ENCODE assay signal across 1 cellular context in the genomic region with DNA sequence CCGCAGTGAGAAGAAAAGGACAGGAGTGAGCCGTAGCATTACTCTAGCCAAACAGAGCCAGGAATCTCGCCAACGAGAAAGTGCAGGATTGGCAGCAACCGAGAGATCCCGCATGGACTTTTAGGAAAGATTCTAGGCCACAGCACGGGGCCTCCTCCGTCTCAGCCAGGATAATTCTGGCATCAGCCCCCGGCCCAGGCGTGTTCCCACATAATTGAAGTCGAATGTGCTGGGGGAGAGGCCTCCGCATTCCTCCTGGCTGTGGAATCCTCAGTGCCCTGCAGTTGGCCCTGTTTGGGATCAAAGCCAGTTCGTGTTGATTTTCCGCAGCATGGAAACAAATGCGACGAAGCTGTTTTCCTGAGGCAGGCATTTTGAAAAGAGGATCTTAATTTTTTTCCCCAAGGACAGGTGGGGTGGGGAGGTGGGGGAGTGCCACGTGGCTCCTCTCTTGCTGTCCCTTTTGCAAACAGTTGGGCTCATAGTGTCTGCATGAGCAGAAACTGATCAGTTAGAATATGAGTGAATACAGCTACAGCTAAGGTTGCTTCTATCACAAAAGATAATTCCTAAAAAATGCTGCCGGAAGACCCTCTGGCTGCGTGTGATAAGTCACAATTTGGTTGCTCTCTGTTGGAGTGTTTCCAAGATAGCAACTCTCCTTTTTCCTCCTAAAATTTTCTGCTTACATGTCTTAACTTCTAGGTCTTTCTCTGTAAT.
TF ChIP-seq lines count a peak whose summit lies in the region.

No MANE protein-coding gene starts in this region.

TF ChIP-seq in HepG2, 621 proteins besides CTCF, POLR2A, EP300 and RAD21 (continues in another document):
- TF ChIP-seq NPAS2 (CRISPR knock-in tag; IDR thresholded peaks at IDR 0.05; ENCODE audit: borderline replicate concordance) (no peak), SALL1 (CRISPR knock-in tag; IDR thresholded peaks at IDR 0.05) (0 out of 2 replicates have a peak, but pooled peaks have one; percentile 15), SNAPC2 (CRISPR knock-in tag; IDR thresholded peaks at IDR 0.05) (no peak), NFYC (CRISPR knock-in tag; IDR thresholded peaks at IDR 0.05) (no peak), MED1 (CRISPR knock-in tag; IDR thresholded peaks at IDR 0.05) (no peak), ZNF468 (CRISPR knock-in tag; IDR thresholded peaks at IDR 0.05) (no peak), NFE2L2 (IDR thresholded peaks at IDR 0.05; ENCODE audit: low read length) (no peak), BRCA1 (CRISPR knock-in tag; IDR thresholded peaks at IDR 0.05) (no peak), SMC3 (IDR thresholded peaks at IDR 0.05; ENCODE audit: low read length) (no peak), SAP130 (CRISPR knock-in tag; IDR thresholded peaks at IDR 0.05; ENCODE audit: low read depth) (peak; percentile 27; the same call in 1 of the 2 replicates), SP2 (CRISPR knock-in tag; IDR thresholded peaks at IDR 0.05) (no peak), ZNF816 (CRISPR knock-in tag; IDR thresholded peaks at IDR 0.05; ENCODE audit: borderline replicate concordance) (no peak), ZNF296 (CRISPR knock-in tag; conservative IDR thresholded peaks at IDR 0.05) (no peak), JUN (CRISPR knock-in tag; IDR thresholded peaks at IDR 0.05) (no peak), ZNF230 (CRISPR knock-in tag; IDR thresholded peaks at IDR 0.05) (no peak), U2AF1 (optimal IDR thresholded peaks at IDR 0.05; ENCODE audit: low read depth, low read length) (no peak), ZNF556 (CRISPR knock-in tag; IDR thresholded peaks at IDR 0.05; ENCODE audit: borderline replicate concordance) (no peak), SMAD9 (CRISPR knock-in tag; IDR thresholded peaks at IDR 0.05) (no peak), YEATS4 (CRISPR knock-in tag; IDR thresholded peaks at IDR 0.05; ENCODE audit: borderline replicate concordance) (peak; percentile 45; the same call in 1 of the 2 replicates), SRY (CRISPR knock-in tag; IDR thresholded peaks at IDR 0.05) (peak; percentile 52; the same call in 1 of the 2 replicates), JDP2 (CRISPR knock-in tag; IDR thresholded peaks at IDR 0.05; ENCODE audit: borderline replicate concordance) (no peak), ZNF557 (CRISPR knock-in tag; IDR thresholded peaks at IDR 0.05) (no peak), CCDC6 (CRISPR knock-in tag; IDR thresholded peaks at IDR 0.05) (no peak), ARID2 (CRISPR knock-in tag; IDR thresholded peaks at IDR 0.05; ENCODE audit: borderline replicate concordance) (0 out of 2 replicates have a peak, but pooled peaks have one; percentile 28), ZNF24 (IDR thresholded peaks at IDR 0.05) (no peak), ZNF20 (CRISPR knock-in tag; IDR thresholded peaks at IDR 0.05) (no peak), CREB1 (IDR thresholded peaks at IDR 0.05) (no peak), CREB1 (CRISPR knock-in tag; IDR thresholded peaks at IDR 0.05) (no peak), DNMT1 (CRISPR knock-in tag; IDR thresholded peaks at IDR 0.05) (no peak), ZFY (CRISPR knock-in tag; IDR thresholded peaks at IDR 0.05) (peak; percentile 61), TCF7 (IDR thresholded peaks at IDR 0.05; ENCODE audit: low read depth) (peak; percentile 48; the same call in 1 of the 2 replicates), ZFP82 (CRISPR knock-in tag; IDR thresholded peaks at IDR 0.05; ENCODE audit: borderline replicate concordance) (no peak), ETS1 (CRISPR knock-in tag; IDR thresholded peaks at IDR 0.05) (no peak), NR2C2 (CRISPR knock-in tag; IDR thresholded peaks at IDR 0.05; ENCODE audit: borderline replicate concordance) (no peak), ZNF17 (CRISPR knock-in tag; IDR thresholded peaks at IDR 0.05) (no peak), RCOR2 (CRISPR knock-in tag; IDR thresholded peaks at IDR 0.05) (no peak), ZBTB42 (CRISPR knock-in tag; IDR thresholded peaks at IDR 0.05) (no peak)
- TF ChIP-seq, protein P1, sequence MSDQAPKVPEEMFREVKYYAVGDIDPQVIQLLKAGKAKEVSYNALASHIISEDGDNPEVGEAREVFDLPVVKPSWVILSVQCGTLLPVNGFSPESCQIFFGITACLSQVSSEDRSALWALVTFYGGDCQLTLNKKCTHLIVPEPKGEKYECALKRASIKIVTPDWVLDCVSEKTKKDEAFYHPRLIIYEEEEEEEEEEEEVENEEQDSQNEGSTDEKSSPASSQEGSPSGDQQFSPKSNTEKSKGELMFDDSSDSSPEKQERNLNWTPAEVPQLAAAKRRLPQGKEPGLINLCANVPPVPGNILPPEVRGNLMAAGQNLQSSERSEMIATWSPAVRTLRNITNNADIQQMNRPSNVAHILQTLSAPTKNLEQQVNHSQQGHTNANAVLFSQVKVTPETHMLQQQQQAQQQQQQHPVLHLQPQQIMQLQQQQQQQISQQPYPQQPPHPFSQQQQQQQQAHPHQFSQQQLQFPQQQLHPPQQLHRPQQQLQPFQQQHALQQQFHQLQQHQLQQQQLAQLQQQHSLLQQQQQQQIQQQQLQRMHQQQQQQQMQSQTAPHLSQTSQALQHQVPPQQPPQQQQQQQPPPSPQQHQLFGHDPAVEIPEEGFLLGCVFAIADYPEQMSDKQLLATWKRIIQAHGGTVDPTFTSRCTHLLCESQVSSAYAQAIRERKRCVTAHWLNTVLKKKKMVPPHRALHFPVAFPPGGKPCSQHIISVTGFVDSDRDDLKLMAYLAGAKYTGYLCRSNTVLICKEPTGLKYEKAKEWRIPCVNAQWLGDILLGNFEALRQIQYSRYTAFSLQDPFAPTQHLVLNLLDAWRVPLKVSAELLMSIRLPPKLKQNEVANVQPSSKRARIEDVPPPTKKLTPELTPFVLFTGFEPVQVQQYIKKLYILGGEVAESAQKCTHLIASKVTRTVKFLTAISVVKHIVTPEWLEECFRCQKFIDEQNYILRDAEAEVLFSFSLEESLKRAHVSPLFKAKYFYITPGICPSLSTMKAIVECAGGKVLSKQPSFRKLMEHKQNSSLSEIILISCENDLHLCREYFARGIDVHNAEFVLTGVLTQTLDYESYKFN (CRISPR knock-in tag; conservative IDR thresholded peaks at IDR 0.05) = 0 out of 2 replicates have a peak, but pooled peaks have one; percentile 22
- TF ChIP-seq, protein P2, sequence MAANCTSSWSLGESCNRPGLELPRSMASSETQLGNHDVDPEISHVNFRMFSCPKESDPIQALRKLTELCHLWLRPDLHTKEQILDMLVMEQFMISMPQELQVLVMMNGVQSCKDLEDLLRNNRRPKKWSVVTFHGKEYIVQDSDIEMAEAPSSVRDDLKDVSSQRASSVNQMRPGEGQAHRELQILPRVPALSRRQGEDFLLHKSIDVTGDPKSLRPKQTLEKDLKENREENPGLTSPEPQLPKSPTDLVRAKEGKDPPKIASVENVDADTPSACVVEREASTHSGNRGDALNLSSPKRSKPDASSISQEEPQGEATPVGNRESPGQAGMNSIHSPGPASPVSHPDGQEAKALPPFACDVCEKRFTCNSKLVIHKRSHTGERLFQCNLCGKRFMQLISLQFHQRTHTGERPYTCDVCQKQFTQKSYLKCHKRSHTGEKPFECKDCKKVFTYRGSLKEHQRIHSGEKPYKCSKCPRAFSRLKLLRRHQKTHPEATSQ (CRISPR knock-in tag; IDR thresholded peaks at IDR 0.05; ENCODE audit: borderline replicate concordance) = no peak
- TF ChIP-seq, protein P3, sequence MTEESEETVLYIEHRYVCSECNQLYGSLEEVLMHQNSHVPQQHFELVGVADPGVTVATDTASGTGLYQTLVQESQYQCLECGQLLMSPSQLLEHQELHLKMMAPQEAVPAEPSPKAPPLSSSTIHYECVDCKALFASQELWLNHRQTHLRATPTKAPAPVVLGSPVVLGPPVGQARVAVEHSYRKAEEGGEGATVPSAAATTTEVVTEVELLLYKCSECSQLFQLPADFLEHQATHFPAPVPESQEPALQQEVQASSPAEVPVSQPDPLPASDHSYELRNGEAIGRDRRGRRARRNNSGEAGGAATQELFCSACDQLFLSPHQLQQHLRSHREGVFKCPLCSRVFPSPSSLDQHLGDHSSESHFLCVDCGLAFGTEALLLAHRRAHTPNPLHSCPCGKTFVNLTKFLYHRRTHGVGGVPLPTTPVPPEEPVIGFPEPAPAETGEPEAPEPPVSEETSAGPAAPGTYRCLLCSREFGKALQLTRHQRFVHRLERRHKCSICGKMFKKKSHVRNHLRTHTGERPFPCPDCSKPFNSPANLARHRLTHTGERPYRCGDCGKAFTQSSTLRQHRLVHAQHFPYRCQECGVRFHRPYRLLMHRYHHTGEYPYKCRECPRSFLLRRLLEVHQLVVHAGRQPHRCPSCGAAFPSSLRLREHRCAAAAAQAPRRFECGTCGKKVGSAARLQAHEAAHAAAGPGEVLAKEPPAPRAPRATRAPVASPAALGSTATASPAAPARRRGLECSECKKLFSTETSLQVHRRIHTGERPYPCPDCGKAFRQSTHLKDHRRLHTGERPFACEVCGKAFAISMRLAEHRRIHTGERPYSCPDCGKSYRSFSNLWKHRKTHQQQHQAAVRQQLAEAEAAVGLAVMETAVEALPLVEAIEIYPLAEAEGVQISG (CRISPR knock-in tag; IDR thresholded peaks at IDR 0.05) = 0 out of 2 replicates have a peak, but pooled peaks have one; percentile 21
- TF ChIP-seq, protein P4, sequence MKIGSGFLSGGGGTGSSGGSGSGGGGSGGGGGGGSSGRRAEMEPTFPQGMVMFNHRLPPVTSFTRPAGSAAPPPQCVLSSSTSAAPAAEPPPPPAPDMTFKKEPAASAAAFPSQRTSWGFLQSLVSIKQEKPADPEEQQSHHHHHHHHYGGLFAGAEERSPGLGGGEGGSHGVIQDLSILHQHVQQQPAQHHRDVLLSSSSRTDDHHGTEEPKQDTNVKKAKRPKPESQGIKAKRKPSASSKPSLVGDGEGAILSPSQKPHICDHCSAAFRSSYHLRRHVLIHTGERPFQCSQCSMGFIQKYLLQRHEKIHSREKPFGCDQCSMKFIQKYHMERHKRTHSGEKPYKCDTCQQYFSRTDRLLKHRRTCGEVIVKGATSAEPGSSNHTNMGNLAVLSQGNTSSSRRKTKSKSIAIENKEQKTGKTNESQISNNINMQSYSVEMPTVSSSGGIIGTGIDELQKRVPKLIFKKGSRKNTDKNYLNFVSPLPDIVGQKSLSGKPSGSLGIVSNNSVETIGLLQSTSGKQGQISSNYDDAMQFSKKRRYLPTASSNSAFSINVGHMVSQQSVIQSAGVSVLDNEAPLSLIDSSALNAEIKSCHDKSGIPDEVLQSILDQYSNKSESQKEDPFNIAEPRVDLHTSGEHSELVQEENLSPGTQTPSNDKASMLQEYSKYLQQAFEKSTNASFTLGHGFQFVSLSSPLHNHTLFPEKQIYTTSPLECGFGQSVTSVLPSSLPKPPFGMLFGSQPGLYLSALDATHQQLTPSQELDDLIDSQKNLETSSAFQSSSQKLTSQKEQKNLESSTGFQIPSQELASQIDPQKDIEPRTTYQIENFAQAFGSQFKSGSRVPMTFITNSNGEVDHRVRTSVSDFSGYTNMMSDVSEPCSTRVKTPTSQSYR (CRISPR knock-in tag; IDR thresholded peaks at IDR 0.05; ENCODE audit: borderline replicate concordance) = no peak
- TF ChIP-seq, protein P5, sequence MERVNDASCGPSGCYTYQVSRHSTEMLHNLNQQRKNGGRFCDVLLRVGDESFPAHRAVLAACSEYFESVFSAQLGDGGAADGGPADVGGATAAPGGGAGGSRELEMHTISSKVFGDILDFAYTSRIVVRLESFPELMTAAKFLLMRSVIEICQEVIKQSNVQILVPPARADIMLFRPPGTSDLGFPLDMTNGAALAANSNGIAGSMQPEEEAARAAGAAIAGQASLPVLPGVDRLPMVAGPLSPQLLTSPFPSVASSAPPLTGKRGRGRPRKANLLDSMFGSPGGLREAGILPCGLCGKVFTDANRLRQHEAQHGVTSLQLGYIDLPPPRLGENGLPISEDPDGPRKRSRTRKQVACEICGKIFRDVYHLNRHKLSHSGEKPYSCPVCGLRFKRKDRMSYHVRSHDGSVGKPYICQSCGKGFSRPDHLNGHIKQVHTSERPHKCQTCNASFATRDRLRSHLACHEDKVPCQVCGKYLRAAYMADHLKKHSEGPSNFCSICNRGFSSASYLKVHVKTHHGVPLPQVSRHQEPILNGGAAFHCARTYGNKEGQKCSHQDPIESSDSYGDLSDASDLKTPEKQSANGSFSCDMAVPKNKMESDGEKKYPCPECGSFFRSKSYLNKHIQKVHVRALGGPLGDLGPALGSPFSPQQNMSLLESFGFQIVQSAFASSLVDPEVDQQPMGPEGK (CRISPR knock-in tag; IDR thresholded peaks at IDR 0.05) = 0 out of 2 replicates have a peak, but pooled peaks have one; percentile 24
- TF ChIP-seq, protein P6, sequence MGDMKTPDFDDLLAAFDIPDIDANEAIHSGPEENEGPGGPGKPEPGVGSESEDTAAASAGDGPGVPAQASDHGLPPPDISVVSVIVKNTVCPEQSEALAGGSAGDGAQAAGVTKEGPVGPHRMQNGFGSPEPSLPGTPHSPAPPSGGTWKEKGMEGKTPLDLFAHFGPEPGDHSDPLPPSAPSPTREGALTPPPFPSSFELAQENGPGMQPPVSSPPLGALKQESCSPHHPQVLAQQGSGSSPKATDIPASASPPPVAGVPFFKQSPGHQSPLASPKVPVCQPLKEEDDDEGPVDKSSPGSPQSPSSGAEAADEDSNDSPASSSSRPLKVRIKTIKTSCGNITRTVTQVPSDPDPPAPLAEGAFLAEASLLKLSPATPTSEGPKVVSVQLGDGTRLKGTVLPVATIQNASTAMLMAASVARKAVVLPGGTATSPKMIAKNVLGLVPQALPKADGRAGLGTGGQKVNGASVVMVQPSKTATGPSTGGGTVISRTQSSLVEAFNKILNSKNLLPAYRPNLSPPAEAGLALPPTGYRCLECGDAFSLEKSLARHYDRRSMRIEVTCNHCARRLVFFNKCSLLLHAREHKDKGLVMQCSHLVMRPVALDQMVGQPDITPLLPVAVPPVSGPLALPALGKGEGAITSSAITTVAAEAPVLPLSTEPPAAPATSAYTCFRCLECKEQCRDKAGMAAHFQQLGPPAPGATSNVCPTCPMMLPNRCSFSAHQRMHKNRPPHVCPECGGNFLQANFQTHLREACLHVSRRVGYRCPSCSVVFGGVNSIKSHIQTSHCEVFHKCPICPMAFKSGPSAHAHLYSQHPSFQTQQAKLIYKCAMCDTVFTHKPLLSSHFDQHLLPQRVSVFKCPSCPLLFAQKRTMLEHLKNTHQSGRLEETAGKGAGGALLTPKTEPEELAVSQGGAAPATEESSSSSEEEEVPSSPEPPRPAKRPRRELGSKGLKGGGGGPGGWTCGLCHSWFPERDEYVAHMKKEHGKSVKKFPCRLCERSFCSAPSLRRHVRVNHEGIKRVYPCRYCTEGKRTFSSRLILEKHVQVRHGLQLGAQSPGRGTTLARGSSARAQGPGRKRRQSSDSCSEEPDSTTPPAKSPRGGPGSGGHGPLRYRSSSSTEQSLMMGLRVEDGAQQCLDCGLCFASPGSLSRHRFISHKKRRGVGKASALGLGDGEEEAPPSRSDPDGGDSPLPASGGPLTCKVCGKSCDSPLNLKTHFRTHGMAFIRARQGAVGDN (CRISPR knock-in tag; IDR thresholded peaks at IDR 0.05) = peak; percentile 75
